12 cellular contexts compared by ENCODE assay signal in the genomic region with DNA sequence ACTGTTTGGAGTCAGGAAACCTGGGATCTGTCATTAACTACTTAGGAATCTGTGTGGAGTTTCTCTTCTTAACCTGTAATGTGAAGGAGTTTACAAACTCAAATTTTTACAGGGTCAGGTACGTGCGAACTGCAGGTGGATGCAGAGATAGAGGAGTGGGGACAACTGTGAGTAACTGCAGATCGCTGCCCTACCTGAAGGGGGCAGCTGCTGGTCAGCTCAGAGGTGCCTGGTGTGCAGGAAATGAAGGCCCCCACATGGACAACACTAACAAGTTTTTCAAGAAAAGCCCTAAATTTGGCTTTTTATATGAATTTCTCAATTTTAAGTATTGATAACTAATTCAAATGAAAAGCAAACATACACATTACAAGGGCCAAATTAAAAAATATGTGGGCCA.
DNase-seq lines count a peak whose midpoint lies in the region; ATAC-seq, FAIRE-seq and TF ChIP-seq lines count a peak whose summit lies in the region.
"Had no signal": no experiment of that assay in that cellular context is flagged by ENCODE, and none has a peak within 500 bp of the region (broad histone marks: within the 10 kb centered on the region; RNA-seq: fewer than 3 reads in every experiment).

No MANE protein-coding gene starts in this region.

- POLR2A ChIA-PET in HCT116 (lab: Charles Lee) (no interaction called here), OCI-LY7 (lab: Charles Lee) (no interaction called here)

- H3K36me3 ChIP-seq in GM06990 (ENCODE audit: control insufficient read depth, insufficient read depth, low read length): no peaks in the 10 kb centered on the region
- no peaks in the 10 kb centered on the region for H3K36me3 ChIP-seq in HCT116 (ENCODE audit: control insufficient read depth in 1 of 2, insufficient read depth in 2 of 2, low read length in 2 of 2)
- no peaks in the 10 kb centered on the region for H3K36me3 ChIP-seq in OCI-LY7 (ENCODE audit: insufficient read depth, low read length)
- H3K36me3 ChIP-seq in keratinocyte (ENCODE audit: control insufficient read depth in 2 of 2, extremely low read depth in 1 of 2, insufficient read depth in 2 of 2, low read length in 2 of 2): no peaks in the 10 kb centered on the region
- H3K36me3 ChIP-seq: prostate gland had no signal

- H3K9me2 ChIP-seq in HCT116 (ENCODE audit: insufficient read depth): no peaks in the 10 kb centered on the region
- H3K9me2 ChIP-seq in OCI-LY7 (ENCODE audit: insufficient read depth, low read length): no peaks in the 10 kb centered on the region

- no peak overlapping the region for H3K9ac ChIP-seq in HCT116 (ENCODE audit: low read length)
- no peak overlapping the region for H3K9ac ChIP-seq in keratinocyte (ENCODE audit: control insufficient read depth, extremely low read depth, insufficient read depth, low read length)

- FAIRE-seq in keratinocyte (lab: Jason Lieb, UNC): no peak
- FAIRE-seq: endometrium had no signal

- H3K27ac ChIP-seq in HCT116 (ENCODE audit: low read depth, low read length) (no peak overlapping the region), OCI-LY7 (ENCODE audit: low read depth, low read length, poor library complexity, severe bottlenecking) (no peak overlapping the region), keratinocyte (ENCODE audit: control insufficient read depth, insufficient read depth, low read length) (no peak overlapping the region)
- H3K27ac ChIP-seq: prostate gland had no signal

- H3K4me3 ChIP-seq in GM06990 (replicated peaks; ENCODE audit: low read depth, low read length) (no peak overlapping the region), HCT116 (replicated peaks in 1 of 2; ENCODE audit: low read depth in 1 of 2, low read length in 2 of 2) (no peak overlapping the region), OCI-LY7 (ENCODE audit: low read depth, low read length, poor library complexity, severe bottlenecking) (no peak overlapping the region), keratinocyte (ENCODE audit: control insufficient read depth in 2 of 3, extremely low read depth in 1 of 3, insufficient read depth in 2 of 3, low read depth in 1 of 3, low read length in 3 of 3) (no peak overlapping the region)
- H3K4me3 ChIP-seq: prostate gland had no signal

- BruUV-seq in HCT116 (replicated peaks; lab: Mats Ljungman, UMichigan): no TSS peak
- no TSS peak for BruUV-seq in OCI-LY7 (replicated peaks; lab: Mats Ljungman, UMichigan)

- H3K27me3 ChIP-seq in GM06990 (replicated peaks; ENCODE audit: control insufficient read depth, insufficient read depth, low read length): no peaks in the 10 kb centered on the region
- no peaks in the 10 kb centered on the region for H3K27me3 ChIP-seq in HCT116 (ENCODE audit: insufficient read depth, low read length)
- H3K27me3 ChIP-seq in keratinocyte (ENCODE audit: control insufficient read depth, extremely low read depth, insufficient read depth, low read length): no peaks in the 10 kb centered on the region

- CTCF ChIA-PET in HCT116 (lab: Charles Lee) (interaction anchor here (1.0 to 2.1 kb wide), 5 partner anchors 9 to 34 kb away, joined by 3 to 8 read pairs (median 4); no protein-coding TSS in a partner anchor), OCI-LY7 (lab: Charles Lee; ENCODE audit: unreplicated experiment) (no interaction called here)

- intact Hi-C loops in HCT116 (cut with micrococcal nuclease) (no loop called here), OCI-LY7 (cut with micrococcal nuclease; ENCODE audit: unreplicated experiment) (no loop called here)

- H3K9me3 ChIP-seq in HCT116 (ENCODE audit: control insufficient read depth in 1 of 2, insufficient read depth in 1 of 2, low read depth in 1 of 2, low read length in 2 of 2) (no peaks in the 10 kb centered on the region), OCI-LY7 (ENCODE audit: low read length) (no peaks in the 10 kb centered on the region), keratinocyte (ENCODE audit: control insufficient read depth, low read depth, low read length) (no peaks in the 10 kb centered on the region)
- H3K9me3 ChIP-seq: prostate gland had no signal

- no peak for TF ChIP-seq POLR2A in HCT116 (IDR thresholded peaks at IDR 0.05; ENCODE audit: borderline replicate concordance, extremely low read depth, insufficient read depth, insufficient read length)

- TF ChIP-seq CTCF in GM06990 (IDR thresholded peaks at IDR 0.05; ENCODE audit: insufficient read depth, low read length, poor library complexity, severe bottlenecking) (peak; percentile 62), HCT116 (IDR thresholded peaks at IDR 0.05 in 2 of 3, conservative IDR thresholded peaks at IDR 0.05 in 1 of 3; ENCODE audit: borderline replicate concordance in 1 of 3, insufficient read depth in 1 of 3, low read depth in 2 of 3, low read length in 2 of 3) (peak; percentile 30 to 82 (median 73); a peak in 5 of 6 replicates), OCI-LY7 (conservative IDR thresholded peaks at IDR 0.05; ENCODE audit: low read length) (peak; percentile 66), keratinocyte (optimal IDR thresholded peaks at IDR 0.05 in 1 of 3, IDR thresholded peaks at IDR 0.05 in 1 of 3, conservative IDR thresholded peaks at IDR 0.05 in 1 of 3; ENCODE audit: extremely low read depth in 1 of 3, insufficient read depth in 2 of 3, low read length in 3 of 3) (peak; percentile 25 to 44 (median 37))

- dilution Hi-C loops in keratinocyte (cut with MboI; ENCODE audit: extremely low pct_ligation_motif_present, low sequenced_read_pairs): no loop called here

- no peak overlapping the region for H3K4me2 ChIP-seq in HCT116 (ENCODE audit: low read length)
- no peak overlapping the region for H3K4me2 ChIP-seq in OCI-LY7 (ENCODE audit: low read length)
- H3K4me2 ChIP-seq in keratinocyte (ENCODE audit: control insufficient read depth, extremely low read depth, insufficient read depth, low read depth, low read length): no peak overlapping the region

- RAD21 ChIA-PET in HCT116 (lab: Charles Lee; ENCODE audit: low non-redundant PET in 1 of 2, low total read pairs in 2 of 2, uncharacterized antibody in 2 of 2, unreplicated experiment in 2 of 2): no interaction called here

- H2AFZ ChIP-seq in HCT116 (ENCODE audit: low read depth, low read length, poor library complexity, severe bottlenecking) (no peak overlapping the region), OCI-LY7 (ENCODE audit: low read length) (no peak overlapping the region), keratinocyte (ENCODE audit: control insufficient read depth, low read length) (no peak overlapping the region)

- peak; percentile 98 for ATAC-seq in HCT116
- ATAC-seq: left colon had no signal

- H3K79me2 ChIP-seq in HCT116 (ENCODE audit: insufficient read depth, low read length) (no peaks in the 10 kb centered on the region), OCI-LY7 (ENCODE audit: insufficient read depth, low read depth, low read length) (no peaks in the 10 kb centered on the region), keratinocyte (ENCODE audit: control insufficient read depth, insufficient read depth, low read length) (no peaks in the 10 kb centered on the region)

- DNase-seq in GM06990 (ENCODE audit: extremely low read depth, insufficient read length) (no peak), HCT116 (ENCODE audit: low read depth, low spot score) (no peak), OCI-LY7 (ENCODE audit: low spot score) (peak; percentile 2), keratinocyte (ENCODE audit: low read depth, low spot score) (no peak), NCI-H2081 (lab: John Stamatoyannopoulos, UW) (no peak), SIG-M5 (lab: John Stamatoyannopoulos, UW) (no peak), midbrain (lab: John Stamatoyannopoulos, UW) (no peak)
- no peak for DNase-seq in stimulated activated CD4-positive, alpha-beta T cell treated with anti-CD3 and anti-CD28 coated beads, Interleukin-12 subunit alpha, Interleukin-12 subunit beta, amount 100 ng/mL, for 4 hours
- DNase-seq: left colon, NCI-H748 treated with DMSO at 0.1 percent for 48 hours had no signal

- 0 out of 2 replicates have a peak, but pooled peaks have one; percentile 18 for TF ChIP-seq RAD21 in HCT116 (IDR thresholded peaks at IDR 0.05; ENCODE audit: low read depth)

- no peaks in the 10 kb centered on the region for H3K4me1 ChIP-seq in HCT116 (ENCODE audit: control insufficient read depth in 1 of 2, insufficient read depth in 2 of 2, low read length in 2 of 2)
- H3K4me1 ChIP-seq in OCI-LY7 (ENCODE audit: insufficient read depth, low read length, poor library complexity, severe bottlenecking): no peaks in the 10 kb centered on the region
- H3K4me1 ChIP-seq in keratinocyte (ENCODE audit: control insufficient read depth, extremely low read depth, insufficient read depth, low read length): no peaks in the 10 kb centered on the region
- H3K4me1 ChIP-seq: prostate gland had no signal

- H3K9me1 ChIP-seq in keratinocyte (ENCODE audit: control insufficient read depth, extremely low read depth, insufficient read depth, low read length): no peaks in the 10 kb centered on the region

- H4K20me1 ChIP-seq in HCT116 (ENCODE audit: insufficient read depth) (no peaks in the 10 kb centered on the region), OCI-LY7 (ENCODE audit: insufficient read depth, low read length) (no peaks in the 10 kb centered on the region), keratinocyte (ENCODE audit: control insufficient read depth, extremely low read depth, insufficient read depth, low read length) (no peaks in the 10 kb centered on the region)

TF ChIP-seq in HCT116, 20 proteins besides CTCF, POLR2A, EP300 and RAD21:
- no peak for TF ChIP-seq CBX3 (IDR thresholded peaks at IDR 0.05; ENCODE audit: low read depth)
- TF ChIP-seq EZH2 (IDR thresholded peaks at IDR 0.05): no peak
- TF ChIP-seq SRF (IDR thresholded peaks at IDR 0.05; ENCODE audit: low read depth): no peak
- no peak for TF ChIP-seq CEBPB (IDR thresholded peaks at IDR 0.05; ENCODE audit: low read depth)
- TF ChIP-seq, protein P1, sequence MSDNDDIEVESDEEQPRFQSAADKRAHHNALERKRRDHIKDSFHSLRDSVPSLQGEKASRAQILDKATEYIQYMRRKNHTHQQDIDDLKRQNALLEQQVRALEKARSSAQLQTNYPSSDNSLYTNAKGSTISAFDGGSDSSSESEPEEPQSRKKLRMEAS (IDR thresholded peaks at IDR 0.05): no peak
TF ChIP-seq in HCT116: peak in this region for 0.
